Comparison of ENCODE assay signal across 15 cellular contexts in the genomic region with DNA sequence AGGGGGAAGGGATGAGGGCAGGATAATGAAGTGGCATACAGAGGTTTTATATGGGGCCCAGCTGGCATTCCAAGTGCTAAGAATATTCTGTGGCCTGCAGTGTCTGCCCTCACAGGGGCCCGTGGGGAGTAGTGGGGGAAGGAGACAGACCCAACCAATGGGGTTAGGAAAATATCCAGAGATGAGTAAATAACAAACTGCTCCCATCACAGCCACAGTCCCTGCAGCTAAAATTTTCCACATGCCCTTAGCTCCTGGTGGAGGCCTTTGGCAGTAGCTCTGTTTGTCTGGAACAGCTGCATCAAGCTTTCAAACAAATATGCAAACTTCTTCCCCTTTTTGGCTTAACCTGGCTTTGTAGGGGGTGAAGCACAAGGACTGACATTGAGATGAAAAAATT. TPM values are rescaled to one million over a fixed set of nuclear protein-coding genes. Genes with fewer than 3 reads are reported as not detected.
DNase-seq lines count a peak whose midpoint lies in the region; ATAC-seq, FAIRE-seq and TF ChIP-seq lines count a peak whose summit lies in the region.
"Had no signal": no experiment of that assay in that cellular context is flagged by ENCODE, and none has a peak within 500 bp of the region (broad histone marks: within the 10 kb centered on the region; RNA-seq: fewer than 3 reads in every experiment).

No MANE protein-coding gene starts in this region.

- H3K14ac ChIP-seq in mesenchymal stem cell (ENCODE audit: low read length in 2 of 2) = no peak overlapping the region

- no peak for TF ChIP-seq POLR2A in A549 (IDR thresholded peaks at IDR 0.05; ENCODE audit: low read length)
- no peak for TF ChIP-seq POLR2A in testis (IDR thresholded peaks at IDR 0.05)

- H2AK5ac ChIP-seq in mesenchymal stem cell (ENCODE audit: low read length, severe bottlenecking) = no peak overlapping the region

- TF ChIP-seq EP300 in A549 (IDR thresholded peaks at IDR 0.05) = no peak

- H3K23ac ChIP-seq in mesenchymal stem cell (ENCODE audit: low read length in 2 of 2) = no peak overlapping the region

- no peak overlapping the region for H2BK15ac ChIP-seq in mesenchymal stem cell (ENCODE audit: low read depth, poor library complexity, severe bottlenecking)

- no peak overlapping the region for H3K4me3 ChIP-seq in A549
- H3K4me3 ChIP-seq in mesenchymal stem cell (ENCODE audit: insufficient read depth in 1 of 2, low read depth in 1 of 2, low read length in 2 of 2) = peak overlapping the region in 1 of 2 experiments; percentile 83
- no peak overlapping the region for H3K4me3 ChIP-seq in testis
- H3K4me3 ChIP-seq: spleen had no signal

- H4K8ac ChIP-seq in mesenchymal stem cell (ENCODE audit: low read length) = no peak overlapping the region

- H3K4me1 ChIP-seq in A549 (peaks cover 69% of the 10 kb centered on the region), mesenchymal stem cell (ENCODE audit: control insufficient read depth, insufficient read depth, low read depth, low read length) (peaks cover 7% of the 10 kb centered on the region), testis (no peaks in the 10 kb centered on the region)

- H2BK120ac ChIP-seq in mesenchymal stem cell (ENCODE audit: low read depth, low read length) = peak overlapping the region; percentile 19

- no peak overlapping the region for H3K4ac ChIP-seq in mesenchymal stem cell (ENCODE audit: low read depth in 1 of 2, low read length in 2 of 2)

- H3K9me3 ChIP-seq in A549 (no peaks in the 10 kb centered on the region), mesenchymal stem cell (ENCODE audit: control insufficient read depth, low read length) (no peaks in the 10 kb centered on the region), testis (no peaks in the 10 kb centered on the region)
- H3K9me3 ChIP-seq: spleen had no signal

- H2BK5ac ChIP-seq in mesenchymal stem cell (ENCODE audit: low read depth, low read length, poor library complexity, severe bottlenecking) = no peak overlapping the region

- ATAC-seq in A549 = no peak

- no peaks in the 10 kb centered on the region for H3K79me1 ChIP-seq in mesenchymal stem cell (replicated peaks; ENCODE audit: low read length, poor library complexity, severe bottlenecking)

- peak overlapping the region; percentile 94 for H3K9ac ChIP-seq in mesenchymal stem cell (ENCODE audit: low read length)

- no peak for DNase-seq in A549 (ENCODE audit: low read depth in 1 of 2, low spot score in 1 of 2)
- DNase-seq in M059J (ENCODE audit: low read depth) = peak; percentile 60
- DNase-seq in mesenchymal stem cell = peak; percentile 84
- no peak for DNase-seq in activated CD4-positive, alpha-beta T cell treated with anti-CD3 and anti-CD28 coated beads, Interleukin-2, amount 50 U/mL, for 1 hour
- no peak for DNase-seq in COR-L47 (lab: John Stamatoyannopoulos, UW)
- no peak for DNase-seq in stimulated activated CD4-positive, alpha-beta T cell treated with anti-CD3 and anti-CD28 coated beads, Interleukin-2, amount 100 ng/mL, for 48 hours
- DNase-seq in testis = no peak
- DNase-seq: activated CD8-positive, alpha-beta memory T cell treated with anti-CD3 and anti-CD28 coated beads, Interleukin-2, amount 50 U/mL, for 48 hours; activated naive CD8-positive, alpha-beta T cell treated with anti-CD3 and anti-CD28 coated beads for 36 hours; DMS79 treated with DMSO at 0.1 percent for 48 hours; left cardiac atrium; NCI-H2081; NK-92 treated with Interleukin-12 subunit alpha and Interleukin-12 subunit beta, amount 100 ng/mL, for 24 hours; spleen had no signal

- intact Hi-C loops in testis (cut with DNase I; ENCODE audit: low total_unique reads) = no loop called here

- no peak overlapping the region for H4K91ac ChIP-seq in mesenchymal stem cell (ENCODE audit: low read length)

- H2AFZ ChIP-seq in mesenchymal stem cell (ENCODE audit: low read depth, low read length) = no peak overlapping the region

- peak overlapping the region in 1 of 2 experiments; percentile 94 for H3K18ac ChIP-seq in mesenchymal stem cell (ENCODE audit: low read depth in 1 of 2, low read length in 2 of 2)

- H3K4me2 ChIP-seq in A549 (peak overlapping the region; percentile 46), mesenchymal stem cell (ENCODE audit: low read length, poor library complexity, severe bottlenecking) (no peak overlapping the region)

- POLR2A ChIA-PET in A549 (lab: Yijun Ruan, JAX) = no interaction called here

- no peak overlapping the region for H2BK12ac ChIP-seq in mesenchymal stem cell (ENCODE audit: low read length in 2 of 2)

- CTCF ChIA-PET in A549 (lab: Yijun Ruan, JAX) = interaction anchor here (1.0 to 2.3 kb wide), 4 partner anchors 10 to 121 kb away, joined by 3 to 11 read pairs (median 6); no protein-coding TSS in a partner anchor

- H3K36me3 ChIP-seq in mesenchymal stem cell (ENCODE audit: control insufficient read depth in 1 of 2, insufficient read depth in 2 of 2, low read depth in 1 of 2, low read length in 2 of 2) (peaks cover 0 to 16% of the 10 kb centered on the region in 2 experiments), testis (ENCODE audit: low read depth, missing control alignments) (no peaks in the 10 kb centered on the region)
- H3K36me3 ChIP-seq: spleen had no signal

- WGBS in A549 (ENCODE audit: missing lambda C conversion rate) = 7% methylated on average over 1 of the region's 1 CpG
- WGBS in mesenchymal stem cell = 0% methylated on average over 1 of the region's 1 CpG
- 18 to 25% methylated on average over 1 of the region's 1 CpG for WGBS in testis, 2 donors

- H3K27me3 ChIP-seq in mesenchymal stem cell (ENCODE audit: control insufficient read depth in 1 of 2, insufficient read depth in 1 of 2, low read length in 2 of 2) (peaks cover 0 to 16% of the 10 kb centered on the region in 2 experiments), testis (no peaks in the 10 kb centered on the region)

- TF ChIP-seq RAD21 in A549 (conservative IDR thresholded peaks at IDR 0.05 in 1 of 2, IDR thresholded peaks at IDR 0.05 in 1 of 2) = no peak

- H3K27ac ChIP-seq in A549 = peak overlapping the region; percentile 13 to 59; a peak in 4 of 6 replicates
- peak overlapping the region; percentile 96 for H3K27ac ChIP-seq in mesenchymal stem cell (ENCODE audit: low read length, poor library complexity, severe bottlenecking)
- H3K27ac ChIP-seq in testis = no peak overlapping the region

- FAIRE-seq in A549 (lab: Jason Lieb, UNC) (no peak), endometrium (lab: Jason Lieb, UNC) (peak; percentile 33)

- TF ChIP-seq CTCF in A549 (IDR thresholded peaks at IDR 0.05) (no peak), testis (IDR thresholded peaks at IDR 0.05) (no peak)

TF ChIP-seq in A549, 52 proteins besides CTCF, POLR2A, EP300 and RAD21 (continues in another document):
- TF ChIP-seq, protein P1, sequence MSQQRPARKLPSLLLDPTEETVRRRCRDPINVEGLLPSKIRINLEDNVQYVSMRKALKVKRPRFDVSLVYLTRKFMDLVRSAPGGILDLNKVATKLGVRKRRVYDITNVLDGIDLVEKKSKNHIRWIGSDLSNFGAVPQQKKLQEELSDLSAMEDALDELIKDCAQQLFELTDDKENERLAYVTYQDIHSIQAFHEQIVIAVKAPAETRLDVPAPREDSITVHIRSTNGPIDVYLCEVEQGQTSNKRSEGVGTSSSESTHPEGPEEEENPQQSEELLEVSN (IDR thresholded peaks at IDR 0.05; ENCODE audit: borderline replicate concordance, low read depth) = no peak
- TF ChIP-seq, protein P2, sequence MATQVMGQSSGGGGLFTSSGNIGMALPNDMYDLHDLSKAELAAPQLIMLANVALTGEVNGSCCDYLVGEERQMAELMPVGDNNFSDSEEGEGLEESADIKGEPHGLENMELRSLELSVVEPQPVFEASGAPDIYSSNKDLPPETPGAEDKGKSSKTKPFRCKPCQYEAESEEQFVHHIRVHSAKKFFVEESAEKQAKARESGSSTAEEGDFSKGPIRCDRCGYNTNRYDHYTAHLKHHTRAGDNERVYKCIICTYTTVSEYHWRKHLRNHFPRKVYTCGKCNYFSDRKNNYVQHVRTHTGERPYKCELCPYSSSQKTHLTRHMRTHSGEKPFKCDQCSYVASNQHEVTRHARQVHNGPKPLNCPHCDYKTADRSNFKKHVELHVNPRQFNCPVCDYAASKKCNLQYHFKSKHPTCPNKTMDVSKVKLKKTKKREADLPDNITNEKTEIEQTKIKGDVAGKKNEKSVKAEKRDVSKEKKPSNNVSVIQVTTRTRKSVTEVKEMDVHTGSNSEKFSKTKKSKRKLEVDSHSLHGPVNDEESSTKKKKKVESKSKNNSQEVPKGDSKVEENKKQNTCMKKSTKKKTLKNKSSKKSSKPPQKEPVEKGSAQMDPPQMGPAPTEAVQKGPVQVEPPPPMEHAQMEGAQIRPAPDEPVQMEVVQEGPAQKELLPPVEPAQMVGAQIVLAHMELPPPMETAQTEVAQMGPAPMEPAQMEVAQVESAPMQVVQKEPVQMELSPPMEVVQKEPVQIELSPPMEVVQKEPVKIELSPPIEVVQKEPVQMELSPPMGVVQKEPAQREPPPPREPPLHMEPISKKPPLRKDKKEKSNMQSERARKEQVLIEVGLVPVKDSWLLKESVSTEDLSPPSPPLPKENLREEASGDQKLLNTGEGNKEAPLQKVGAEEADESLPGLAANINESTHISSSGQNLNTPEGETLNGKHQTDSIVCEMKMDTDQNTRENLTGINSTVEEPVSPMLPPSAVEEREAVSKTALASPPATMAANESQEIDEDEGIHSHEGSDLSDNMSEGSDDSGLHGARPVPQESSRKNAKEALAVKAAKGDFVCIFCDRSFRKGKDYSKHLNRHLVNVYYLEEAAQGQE (IDR thresholded peaks at IDR 0.05) = no peak

RNA-seq across cellular contexts. Expression of a gene that starts 3.1 kb away (rescaled TPM):
- 6.7 and 9.6 TPM in 2 replicates for polyA plus RNA-seq in A549 (2011; rRNA removed)
- polyA plus RNA-seq in A549 (2012; cell fraction: cytosol; rRNA removed) = 2.6 and 2.9 TPM in 2 replicates
- 8.5 and 10.1 TPM in 2 replicates for polyA plus RNA-seq in A549 (2012; cell fraction: nucleus; rRNA removed)
- polyA plus RNA-seq in A549 (2017; fragmentation: RNase III; extraction: RNeasy Plus Mini Kit Qiagen cat#74134 plus additional on column Dnase treatment) = 1.7 to 3.9 TPM (median 2.3 TPM) in 3 replicates
- polyA minus RNA-seq in A549 (2011; rRNA and poly(A)+ RNA removed) = 10.0 and 17.2 TPM in 2 replicates
- total RNA-seq in M059J (2014; rRNA removed; shearing (Covaris generic)) = 58.5 and 81.9 TPM in 2 replicates
- 205 TPM for polyA plus RNA-seq in mesenchymal stem cell (2013, experiment 1 of 2)
- polyA plus RNA-seq in mesenchymal stem cell (2013, experiment 2 of 2) = 224 TPM
- total RNA-seq in testis = 1 to 10 TPM; 1.4 to 5.0 TPM
- 8.3 TPM for polyA plus RNA-seq in testis (ENCODE audit: insufficient read depth, low read depth, low replicate concordance)
- total RNA-seq: activated naive CD8-positive, alpha-beta T cell treated with anti-CD3 and anti-CD28 coated beads for 36 hours had no signal

RNA-seq across cellular contexts. Expression of a gene that starts 10.5 kb away (rescaled TPM):
- 61.4 and 71.1 TPM in 2 replicates for polyA plus RNA-seq in A549 (2011; rRNA removed)
- 18.1 and 20.5 TPM in 2 replicates for polyA plus RNA-seq in A549 (2012; cell fraction: cytosol; rRNA removed)
- polyA plus RNA-seq in A549 (2012; cell fraction: nucleus; rRNA removed) = 9.3 and 14.0 TPM in 2 replicates
- 41.1 to 51.7 TPM (median 46.0 TPM) in 3 replicates for polyA plus RNA-seq in A549 (2017; fragmentation: RNase III; extraction: RNeasy Plus Mini Kit Qiagen cat#74134 plus additional on column Dnase treatment)
- 18.2 and 18.4 TPM in 2 replicates for polyA minus RNA-seq in A549 (2011; rRNA and poly(A)+ RNA removed)
- 52.0 and 66.0 TPM in 2 replicates for total RNA-seq in M059J (2014; rRNA removed; shearing (Covaris generic))
- 34.3 TPM for polyA plus RNA-seq in mesenchymal stem cell (2013, experiment 1 of 2)
- polyA plus RNA-seq in mesenchymal stem cell (2013, experiment 2 of 2) = 37.3 TPM
- 100 to 1,000 TPM in 1 of 2 donors, 10 to 100 TPM in 1; 47.3 to 133 TPM for total RNA-seq in testis
- polyA plus RNA-seq in testis (ENCODE audit: insufficient read depth, low read depth, low replicate concordance) = 77.3 TPM

Comparison
In these comparisons a context has a peak if more than half of its experiments do, and no peak if none do; other contexts are left out.
1. DNase-seq: peak in M059J (single experiment) and mesenchymal stem cell (single experiment); none in A549 (0 of 2), activated CD4-positive, alpha-beta T cell treated with anti-CD3 and anti-CD28 coated beads, Interleukin-2, amount 50 U/mL, for 1 hour (single experiment), COR-L47 (single experiment), stimulated activated CD4-positive, alpha-beta T cell treated with anti-CD3 and anti-CD28 coated beads, Interleukin-2, amount 100 ng/mL, for 48 hours (0 of 2) and testis (single experiment).
2. H3K27ac ChIP-seq: peak in A549 (2 of 2) and mesenchymal stem cell (single experiment); none in testis (0 of 2).